In the genomic region with DNA sequence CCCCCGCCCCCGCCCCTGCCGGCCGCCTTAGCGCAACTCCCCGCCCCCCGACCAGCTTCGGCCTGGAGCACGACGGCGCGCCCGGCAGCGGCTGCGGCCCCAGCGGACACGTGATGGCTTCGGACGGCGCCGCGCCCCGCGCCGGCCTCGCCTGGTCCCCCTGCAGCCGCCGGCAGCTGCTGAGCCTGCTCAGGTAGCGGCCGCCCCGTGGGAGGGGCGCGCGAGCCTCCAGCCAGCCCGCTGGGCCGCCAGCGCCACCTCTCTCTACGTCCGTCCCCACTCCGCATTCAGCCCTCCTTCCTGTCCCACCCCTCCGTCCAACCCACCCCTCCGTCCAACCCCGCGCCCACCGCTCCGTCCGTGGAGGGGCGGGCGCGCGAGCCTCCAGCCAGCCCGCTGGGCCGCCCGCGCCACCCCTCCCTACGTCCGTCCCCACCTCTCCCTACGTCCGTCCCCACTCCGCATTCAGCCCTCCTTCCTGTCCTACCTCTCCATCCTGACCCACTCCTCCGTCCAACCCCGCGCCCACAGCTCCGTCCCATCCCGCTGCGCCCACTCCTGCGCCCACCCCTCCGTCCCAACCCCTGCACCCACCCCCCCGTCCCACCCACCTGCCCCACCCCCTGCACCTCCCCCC, we compare ENCODE assay signal across 9 cellular contexts. TPM values are rescaled to one million over a fixed set of nuclear protein-coding genes. Genes with fewer than 3 reads are reported as not detected.
DNase-seq lines count a peak whose midpoint lies in the region; ATAC-seq and TF ChIP-seq lines count a peak whose summit lies in the region.
"Had no signal": no experiment of that assay in that cellular context is flagged by ENCODE, and none has a peak within 500 bp of the region (broad histone marks: within the 10 kb centered on the region; RNA-seq: fewer than 3 reads in every experiment).

No MANE protein-coding gene starts in this region.

- H3F3A ChIP-seq in smooth muscle cell (ENCODE audit: low read depth) = no peaks in the 10 kb centered on the region

- no peak overlapping the region for H3K9ac ChIP-seq in smooth muscle cell (ENCODE audit: low read depth)

- H3K79me2 ChIP-seq in smooth muscle cell (ENCODE audit: low read depth) = no peaks in the 10 kb centered on the region

- TF ChIP-seq POLR2A in Peyer's patch (IDR thresholded peaks at IDR 0.05) = no peak

- WGBS in smooth muscle cell (ENCODE audit: low lambda C conversion rate) = 0% methylated on average over 1 of the region's 69 CpGs

- H3K9me3 ChIP-seq in Peyer's patch (peaks cover 0 to 3% (median 0%) of the 10 kb centered on the region in 4 donors), left ventricle myocardium inferior (replicated peaks) (no peaks in the 10 kb centered on the region), smooth muscle cell (replicated peaks; ENCODE audit: low read depth) (no peaks in the 10 kb centered on the region)

- DNase-seq in DMS79 (lab: John Stamatoyannopoulos, UW) = peak; percentile 3
- no peak for DNase-seq in DMS79 treated with DMSO at 0.1 percent for 48 hours (lab: John Stamatoyannopoulos, UW)
- peak in 1 of 3 donors; percentile 20 for DNase-seq in Peyer's patch
- no peak for DNase-seq in left ventricle myocardium inferior
- no peak for DNase-seq in smooth muscle cell (lab: John Stamatoyannopoulos, UW; ENCODE audit: unreplicated experiment)
- no peak for DNase-seq in activated CD4-positive, alpha-beta T cell treated with anti-CD3 and anti-CD28 coated beads, Interleukin-2, amount 50 U/mL, for 1 hour
- DNase-seq: midbrain had no signal

- no peak for TF ChIP-seq CTCF in Peyer's patch (IDR thresholded peaks at IDR 0.05)
- no peak for TF ChIP-seq CTCF in left ventricle myocardium inferior (IDR thresholded peaks at IDR 0.05; ENCODE audit: borderline replicate concordance)
- no peak for TF ChIP-seq CTCF in smooth muscle cell (IDR thresholded peaks at IDR 0.05; ENCODE audit: borderline replicate concordance, insufficient read depth, poor library complexity, severe bottlenecking)

- H3K4me3 ChIP-seq in Peyer's patch = peak overlapping the region; percentile 32 to 52 (median 46)
- peak overlapping the region; percentile 56 for H3K4me3 ChIP-seq in left ventricle myocardium inferior
- H3K4me3 ChIP-seq in smooth muscle cell = peak overlapping the region; percentile 41

- H3K36me3 ChIP-seq in Peyer's patch (no peaks in the 10 kb centered on the region), left ventricle myocardium inferior (peaks cover 5% of the 10 kb centered on the region), smooth muscle cell (ENCODE audit: low read depth) (no peaks in the 10 kb centered on the region)

- H3K4me1 ChIP-seq in Peyer's patch (peaks cover 0 to 15% (median 6%) of the 10 kb centered on the region in 4 donors), left ventricle myocardium inferior (peaks cover 8% of the 10 kb centered on the region), smooth muscle cell (ENCODE audit: low read depth) (peaks cover 2% of the 10 kb centered on the region)

- H4K20me1 ChIP-seq in smooth muscle cell (ENCODE audit: low read depth) = no peaks in the 10 kb centered on the region

- H3K27ac ChIP-seq in Peyer's patch (peak overlapping the region in 1 of 4 donors; percentile 17), left ventricle myocardium inferior (replicated peaks) (no peak overlapping the region), smooth muscle cell (ENCODE audit: low read depth) (no peak overlapping the region)

- H3K4me2 ChIP-seq in smooth muscle cell = peak overlapping the region; percentile 74

- H2AFZ ChIP-seq in smooth muscle cell (ENCODE audit: low read depth) = no peak overlapping the region

- H3K27me3 ChIP-seq in Peyer's patch (peaks cover 0 to 5% of the 10 kb centered on the region in 2 donors), left ventricle myocardium inferior (ENCODE audit: low read depth) (peaks cover 52% of the 10 kb centered on the region), smooth muscle cell (ENCODE audit: low read depth) (peaks cover 11% of the 10 kb centered on the region)

- intact Hi-C loops in left ventricle myocardium inferior (cut with micrococcal nuclease) = no loop called here

- no peak for ATAC-seq in GM19452 (IDR thresholded peaks at IDR 0.05; ENCODE audit: unreplicated experiment)
- ATAC-seq in HG03097 (IDR thresholded peaks at IDR 0.05; ENCODE audit: low FRiP score, unreplicated experiment) = no peak

RNA-seq across cellular contexts. Expression of gene ADAMTS13, which starts 6.5 kb away (rescaled TPM):
- total RNA-seq in Peyer's patch (10 to 100 TPM in 1 of 4 donors, 1 to 10 TPM in 3; 4.4 to 13.2 (median 5.7) TPM), left ventricle myocardium inferior (3.1 TPM), smooth muscle cell (1.4 and 3.1 TPM in 2 replicates)
- polyA plus RNA-seq in smooth muscle cell = 3.7 and 6.8 TPM in 2 replicates

RNA-seq across cellular contexts. Expression of gene REXO4, which starts 10.9 kb away (rescaled TPM):
- total RNA-seq in Peyer's patch (10 to 100 TPM; 15.6 to 37.1 (median 19.4) TPM), left ventricle myocardium inferior (16.5 TPM), smooth muscle cell (11.5 and 12.9 TPM in 2 replicates)
- polyA plus RNA-seq in smooth muscle cell = 18.5 and 21.6 TPM in 2 replicates

RNA-seq across cellular contexts. Expression of gene CACFD1, which starts 31.1 kb away (rescaled TPM):
- total RNA-seq in Peyer's patch (10 to 100 TPM; 13.2 to 68.5 (median 54.4) TPM), left ventricle myocardium inferior (11.5 TPM), smooth muscle cell (5.8 and 8.9 TPM in 2 replicates)
- 22.8 and 27.1 TPM in 2 replicates for polyA plus RNA-seq in smooth muscle cell

RNA-seq across cellular contexts. Expression of gene SLC2A6, which starts 50.2 kb away (rescaled TPM):
- total RNA-seq in Peyer's patch (10 to 100 TPM in 1 of 4 donors, 1 to 10 TPM in 2, under 1 TPM in 1; 0.95 to 10.7 (median 2.2) TPM), left ventricle myocardium inferior (2.0 TPM), smooth muscle cell (12.7 and 13.8 TPM in 2 replicates)
- 21.0 and 28.3 TPM in 2 replicates for polyA plus RNA-seq in smooth muscle cell

RNA-seq across cellular contexts. Expression of gene STKLD1, which starts 52.5 kb away (rescaled TPM):
- under 1 TPM in 1 of 4 donors, not detected in 3; 0.94 TPM for total RNA-seq in Peyer's patch
- total RNA-seq in left ventricle myocardium inferior = not detected
- total RNA-seq in smooth muscle cell = 2.7 TPM in 1 of 2 replicates, not detected in the other
- polyA plus RNA-seq in smooth muscle cell = 0.90 and 0.99 TPM in 2 replicates
